8 cellular contexts compared by ENCODE assay signal in the genomic region with DNA sequence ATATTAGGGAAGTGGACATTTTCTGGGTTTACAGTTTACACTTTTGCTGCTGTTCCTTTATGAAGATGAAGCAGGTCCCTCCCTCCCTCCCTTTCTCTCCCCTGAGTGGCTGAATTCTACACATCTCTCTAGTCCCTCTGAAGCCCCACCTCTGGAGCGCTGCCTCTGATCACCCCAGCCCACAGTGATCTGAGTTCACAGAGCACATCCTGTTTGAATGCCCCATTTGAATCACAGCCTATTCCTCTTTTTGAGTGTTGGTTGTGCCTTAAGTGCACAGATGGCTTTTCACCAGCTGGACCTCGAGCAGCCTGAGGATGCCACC.
A peak's percentile ranks its signal among the peaks of the same experiment; 100 is the strongest.
DNase-seq lines count a peak whose midpoint lies in the region; ATAC-seq and TF ChIP-seq lines count a peak whose summit lies in the region.

No MANE protein-coding gene starts in this region.

- H3K36me3 ChIP-seq in uterus: no peaks in the 10 kb centered on the region

- peak in 1 of 10 experiments; percentile 13 for DNase-seq in CD4-positive, alpha-beta T cell
- DNase-seq in NCI-H510A treated with DMSO at 0.1 percent for 48 hours (lab: John Stamatoyannopoulos, UW) (peak; percentile 85), uterus (no peak), 8988T (no peak)
- DNase-seq in effector memory CD8-positive, alpha-beta T cell: no peak

- no peaks in the 10 kb centered on the region for H3K9me3 Mint-ChIP-seq in CD4-positive, alpha-beta T cell
- H3K9me3 Mint-ChIP-seq in effector memory CD8-positive, alpha-beta T cell: no peaks in the 10 kb centered on the region

- H3K27ac Mint-ChIP-seq in CD4-positive, alpha-beta T cell: no peak overlapping the region
- H3K27ac Mint-ChIP-seq in effector memory CD8-positive, alpha-beta T cell: peak overlapping the region in 1 of 2 donors; percentile 36

- H3K27me3 Mint-ChIP-seq in CD4-positive, alpha-beta T cell: no peaks in the 10 kb centered on the region
- peaks cover 26 to 45% of the 10 kb centered on the region in 2 donors for H3K27me3 Mint-ChIP-seq in effector memory CD8-positive, alpha-beta T cell

- intact Hi-C loops in CD4-positive, alpha-beta T cell (cut with DNase I, micrococcal nuclease): no loop called here
- intact Hi-C loops in uterus (cut with DNase I; ENCODE audit: low total_unique reads): loop anchor here (10.0 kb wide), 1 partner anchor 191 kb away; no protein-coding TSS in a partner anchor

- no peak for TF ChIP-seq CTCF in CD4-positive, alpha-beta T cell (IDR thresholded peaks at IDR 0.05)
- TF ChIP-seq CTCF in uterus (IDR thresholded peaks at IDR 0.05): no peak

- no peaks in the 10 kb centered on the region for H3K36me3 Mint-ChIP-seq in CD4-positive, alpha-beta T cell (ENCODE audit: low read depth)
- no peaks in the 10 kb centered on the region for H3K36me3 Mint-ChIP-seq in effector memory CD8-positive, alpha-beta T cell (ENCODE audit: insufficient read depth)

- H3K4me3 Mint-ChIP-seq in CD4-positive, alpha-beta T cell: no peak overlapping the region
- H3K4me3 Mint-ChIP-seq in effector memory CD8-positive, alpha-beta T cell: no peak overlapping the region

- peaks cover 9% of the 10 kb centered on the region for H3K4me1 Mint-ChIP-seq in CD4-positive, alpha-beta T cell (ENCODE audit: low read depth)
- peaks cover 0 to 5% of the 10 kb centered on the region in 2 donors for H3K4me1 Mint-ChIP-seq in effector memory CD8-positive, alpha-beta T cell (ENCODE audit: low read depth in 2 of 2)

- no peaks in the 10 kb centered on the region for H3K4me1 ChIP-seq in uterus

- CTCF ChIA-PET in CD4-positive, alpha-beta T cell (lab: Charles Lee): no interaction called here

- H3K9me3 ChIP-seq in CD4-positive, alpha-beta T cell (ENCODE audit: control insufficient read depth, low read length): no peaks in the 10 kb centered on the region
- H3K9me3 ChIP-seq in uterus: no peaks in the 10 kb centered on the region

- TF ChIP-seq POLR2A in uterus (IDR thresholded peaks at IDR 0.05): no peak

- no peak overlapping the region for H3K27ac ChIP-seq in CD4-positive, alpha-beta T cell (ENCODE audit: low read depth, low read length)
- peak overlapping the region; percentile 24 to 61 for H3K27ac ChIP-seq in uterus

- peak; percentile 75 for ATAC-seq in CD4-positive, alpha-beta T cell (ENCODE audit: poor library complexity)
- ATAC-seq in GM21526 (IDR thresholded peaks at IDR 0.05; ENCODE audit: low FRiP score, unreplicated experiment): peak; percentile 92
- peak; percentile 26 for ATAC-seq in effector memory CD8-positive, alpha-beta T cell (replicated peaks)
- no peak for ATAC-seq in HG03439 (IDR thresholded peaks at IDR 0.05; ENCODE audit: unreplicated experiment)
- no peak for ATAC-seq in HG03196 (IDR thresholded peaks at IDR 0.05; ENCODE audit: unreplicated experiment)

- H3K4me3 ChIP-seq in uterus: no peak overlapping the region

- no peaks in the 10 kb centered on the region for H3K27me3 ChIP-seq in CD4-positive, alpha-beta T cell (ENCODE audit: control insufficient read depth, insufficient read depth, low read length)
- no peaks in the 10 kb centered on the region for H3K27me3 ChIP-seq in uterus

- POLR2A ChIA-PET in CD4-positive, alpha-beta T cell (lab: Charles Lee): no interaction called here

Comparison
In these comparisons a context has a peak if more than half of its experiments do, and no peak if none do; other contexts are left out.
1. ATAC-seq: peak in CD4-positive, alpha-beta T cell (single experiment), GM21526 (single experiment) and effector memory CD8-positive, alpha-beta T cell (single experiment); none in HG03439 (single experiment) and HG03196 (single experiment).